Comparison of ENCODE assay signal across 8 cellular contexts in the genomic region with DNA sequence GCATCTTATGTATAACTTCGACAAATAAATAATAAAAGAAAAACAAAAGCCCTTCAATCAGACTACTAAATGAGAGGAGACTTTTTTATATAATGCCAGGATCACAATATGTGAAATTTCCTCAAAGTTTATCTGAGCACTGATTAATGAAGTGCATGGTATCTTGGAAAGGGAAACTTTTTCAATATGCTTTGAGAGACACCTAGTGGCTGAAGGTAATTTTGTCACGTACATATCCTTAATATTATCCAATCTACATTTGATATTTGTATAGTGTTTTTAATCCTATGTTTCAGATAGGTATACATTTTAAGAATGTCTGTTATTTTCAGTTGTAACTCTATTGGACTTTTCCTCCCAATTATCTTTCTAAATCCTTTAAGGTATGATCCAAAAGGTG.
DNase-seq lines count a peak whose midpoint lies in the region; ATAC-seq and TF ChIP-seq lines count a peak whose summit lies in the region.

No MANE protein-coding gene starts in this region.

- 2 to 3% methylated on average over 2 of the region's 2 CpGs for WGBS in lung, 2 donors

- no peaks in the 10 kb centered on the region for H3K27me3 ChIP-seq in lung (ENCODE audit: control insufficient read depth, insufficient read depth)

- DNase-seq in ELR (ENCODE audit: low read depth): peak; percentile 4
- peak; percentile 19 for DNase-seq in LHCN-M2 (ENCODE audit: low read depth)
- DNase-seq in astrocyte of the spinal cord (ENCODE audit: low read depth, low spot score): peak; percentile 39
- no peak for DNase-seq in lung (ENCODE audit: low spot score)
- DNase-seq in NCI-H2081 treated with DMSO at 0.1 percent for 48 hours (lab: John Stamatoyannopoulos, UW): no peak
- no peak for DNase-seq in activated T-cell treated with anti-CD3 and anti-CD28 coated beads, Interleukin-2, amount 50 U/mL, for 4 hours

- no peaks in the 10 kb centered on the region for H3K36me3 ChIP-seq in lung (ENCODE audit: control insufficient read depth in 2 of 2, insufficient read depth in 2 of 2, low read length in 2 of 2)

- in situ Hi-C loops in astrocyte of the spinal cord (cut with HindIII; ENCODE audit: low sequenced_read_pairs): no loop called here

- TF ChIP-seq CTCF in astrocyte of the spinal cord (IDR thresholded peaks at IDR 0.05; ENCODE audit: low read depth, low read length) (peak; percentile 43), lung (IDR thresholded peaks at IDR 0.05; ENCODE audit: control extremely low read depth, extremely low read depth) (peak; percentile 9)

- H3K27ac ChIP-seq in lung (ENCODE audit: low read depth in 1 of 2, low read length in 1 of 2): no peak overlapping the region

- H3K4me3 ChIP-seq in astrocyte of the spinal cord (ENCODE audit: low read depth, low read length) (no peak overlapping the region), lung (no peak overlapping the region)

- no peaks in the 10 kb centered on the region for H3K9me3 ChIP-seq in lung (ENCODE audit: control insufficient read depth in 2 of 2, insufficient read depth in 1 of 2, low read length in 1 of 2)

- no peak overlapping the region for H3K4me3 Mint-ChIP-seq in activated T-cell treated with anti-CD3 and anti-CD28 coated beads, Interleukin-2, amount 50 U/mL, for 4 hours

- no peaks in the 10 kb centered on the region for H3K9me3 Mint-ChIP-seq in activated T-cell treated with anti-CD3 and anti-CD28 coated beads, Interleukin-2, amount 50 U/mL, for 4 hours

- H3K36me3 Mint-ChIP-seq in activated T-cell treated with anti-CD3 and anti-CD28 coated beads, Interleukin-2, amount 50 U/mL, for 4 hours (ENCODE audit: insufficient read depth): no peaks in the 10 kb centered on the region

- ATAC-seq in lung (ENCODE audit: insufficient read depth, low FRiP score) (no peak), HG03571 (IDR thresholded peaks at IDR 0.05; ENCODE audit: unreplicated experiment) (no peak), HG03097 (IDR thresholded peaks at IDR 0.05; ENCODE audit: low FRiP score, unreplicated experiment) (no peak)
- no peak for ATAC-seq in activated T-cell treated with anti-CD3 and anti-CD28 coated beads, Interleukin-2, amount 50 U/mL, for 4 hours

- H3K4me1 ChIP-seq in lung (ENCODE audit: control insufficient read depth in 2 of 2, insufficient read depth in 2 of 2, low read length in 2 of 2): no peaks in the 10 kb centered on the region

- no peaks in the 10 kb centered on the region for H3K4me1 Mint-ChIP-seq in activated T-cell treated with anti-CD3 and anti-CD28 coated beads, Interleukin-2, amount 50 U/mL, for 4 hours (ENCODE audit: low read depth)

- no peaks in the 10 kb centered on the region for H3K27me3 Mint-ChIP-seq in activated T-cell treated with anti-CD3 and anti-CD28 coated beads, Interleukin-2, amount 50 U/mL, for 4 hours (ENCODE audit: low read depth)

Comparison
In these comparisons a context has a peak if more than half of its experiments do, and no peak if none do; other contexts are left out.
1. DNase-seq: peak in ELR (single experiment), LHCN-M2 (single experiment) and astrocyte of the spinal cord (single experiment); none in lung (single experiment), NCI-H2081 treated with DMSO at 0.1 percent for 48 hours (single experiment) and activated T-cell treated with anti-CD3 and anti-CD28 coated beads, Interleukin-2, amount 50 U/mL, for 4 hours (single experiment).